In genomic region chr3:79872483-79872882, GRCh38 we compare ENCODE assay signal across 16 cellular contexts.
A peak's percentile ranks its signal among the peaks of the same experiment; 100 is the strongest.
DNase-seq lines count a peak whose midpoint lies in the region; ATAC-seq and TF ChIP-seq lines count a peak whose summit lies in the region.
"Had no signal": no experiment of that assay in that cellular context is flagged by ENCODE, and none has a peak within 500 bp of the region (broad histone marks: within the 10 kb centered on the region; RNA-seq: fewer than 3 reads in every experiment).

No MANE protein-coding gene starts in this region.

- in situ Hi-C loops in astrocyte of the cerebellum (cut with HindIII; ENCODE audit: low sequenced_read_pairs), result no loop called here

- no peak for TF ChIP-seq CTCF in astrocyte of the cerebellum (IDR thresholded peaks at IDR 0.05; ENCODE audit: low read depth, low read length, missing control alignments)

- ATAC-seq in GM21423 (IDR thresholded peaks at IDR 0.05; ENCODE audit: unreplicated experiment) (no peak), GM19452 (IDR thresholded peaks at IDR 0.05; ENCODE audit: unreplicated experiment) (no peak), GM19328 (IDR thresholded peaks at IDR 0.05; ENCODE audit: unreplicated experiment) (no peak)
- ATAC-seq: natural killer cell treated with Interleukin-12 subunit alpha and Interleukin-12 subunit beta and Interleukin-15 and Interleukin-18, amount 100 ng/mL, for 72 hours; right lobe of liver had no signal

- H3K4me3 ChIP-seq in astrocyte of the cerebellum (ENCODE audit: low read depth, low read length), result no peak overlapping the region
- H3K4me3 ChIP-seq: BLaER1 treated with 17β-estradiol and CSF1 and Interleukin-3, amounts not matched to agents 10 nM and 100 nM; right lobe of liver; thoracic aorta had no signal

- peak; percentile 86 for DNase-seq in HS-27A (ENCODE audit: low read depth)
- peak; percentile 81 for DNase-seq in astrocyte of the cerebellum (ENCODE audit: low read depth)
- peak; percentile 53 for DNase-seq in fibroblast of the conjunctiva (ENCODE audit: low read depth)
- DNase-seq in renal cortical epithelial cell (ENCODE audit: low read depth), result peak; percentile 10
- DNase-seq in DMS53 (lab: John Stamatoyannopoulos, UW), result no peak
- DNase-seq: activated CD4-positive, alpha-beta T cell treated with anti-CD3 and anti-CD28 coated beads, Interleukin-2, amount 50 U/mL, for 48 hours; foreskin melanocyte; NCI-H510A treated with DMSO at 0.1 percent for 48 hours; right lobe of liver; stimulated activated CD4-positive, alpha-beta T cell treated with anti-CD3 and anti-CD28 coated beads, Interleukin-4, amount 100 ng/mL, for 1 hour had no signal
